21 cellular contexts compared by ENCODE assay signal in genomic region chr4:125334936-125335335, GRCh38. TPM values are rescaled to one million over a fixed set of nuclear protein-coding genes. Genes with fewer than 3 reads are reported as not detected.
"Had no signal": no experiment of that assay in that cellular context is flagged by ENCODE, and none has a peak within 500 bp of the region (broad histone marks: within the 10 kb centered on the region; RNA-seq: fewer than 3 reads in every experiment).

No MANE protein-coding gene starts in this region.

- ATAC-seq: activated CD8-positive, alpha-beta T cell treated with anti-CD3 and anti-CD28 coated beads for 36 hours; activated T-helper 17 cell treated with anti-CD3 and anti-CD28 coated beads, Interleukin-2, amount 50 U/mL, for 72 hours; body of pancreas; foreskin keratinocyte; SK-N-SH treated with all-trans-retinoic acid at 6 μM for 48 hours had no signal

- H3K4me3 ChIP-seq: body of pancreas, coronary artery, esophagus squamous epithelium, lung, thyroid gland had no signal

- H3K27ac ChIP-seq: body of pancreas, coronary artery, esophagus squamous epithelium, foreskin keratinocyte had no signal

- H3K36me3 ChIP-seq: esophagus squamous epithelium, thyroid gland had no signal

- DNase-seq: activated CD4-positive, alpha-beta T cell treated with anti-CD3 and anti-CD28 coated beads for 48 hours; activated CD4-positive, CD25-positive, alpha-beta regulatory T cell; activated CD8-positive, alpha-beta T cell treated with anti-CD3 and anti-CD28 coated beads for 36 hours; activated naive CD4-positive, alpha-beta T cell; activated naive CD8-positive, alpha-beta T cell treated with anti-CD3 and anti-CD28 coated beads, Interleukin-2, amount 10 ng/mL, durations not matched to agents 7 days and 5 days; activated T-cell treated with anti-CD3 and anti-CD28 coated beads, Interleukin-2, amount 50 U/mL, for 1 hour; amygdala; body of pancreas; effector CD4-positive, alpha-beta T cell; esophagus squamous epithelium; foreskin keratinocyte; glutamatergic neuron; stimulated activated CD4-positive, alpha-beta T cell treated with anti-CD3 and anti-CD28 coated beads, Interleukin-2, amount 100 ng/mL, for 24 hours; stimulated activated naive CD4-positive, alpha-beta T cell treated with Interleukin-2 at 50 U/mL for 16 hours; T-helper 1 cell; T1000; thyroid gland had no signal

- H3K27me3 ChIP-seq: body of pancreas, esophagus squamous epithelium, foreskin keratinocyte, thyroid gland had no signal

- H3K4me1 ChIP-seq: body of pancreas, foreskin keratinocyte had no signal

- H3K9me3 ChIP-seq: body of pancreas, esophagus squamous epithelium, thyroid gland had no signal

RNA-seq across cellular contexts. Expression of gene FAT4, which starts 20.2 kb away (rescaled TPM):
- total RNA-seq: activated CD8-positive, alpha-beta T cell treated with anti-CD3 and anti-CD28 coated beads for 36 hours; activated T-helper 17 cell treated with anti-CD3 and anti-CD28 coated beads, Interleukin-2, amount 50 U/mL, for 72 hours had no signal
